26 cellular contexts compared by ENCODE assay signal in the genomic region with DNA sequence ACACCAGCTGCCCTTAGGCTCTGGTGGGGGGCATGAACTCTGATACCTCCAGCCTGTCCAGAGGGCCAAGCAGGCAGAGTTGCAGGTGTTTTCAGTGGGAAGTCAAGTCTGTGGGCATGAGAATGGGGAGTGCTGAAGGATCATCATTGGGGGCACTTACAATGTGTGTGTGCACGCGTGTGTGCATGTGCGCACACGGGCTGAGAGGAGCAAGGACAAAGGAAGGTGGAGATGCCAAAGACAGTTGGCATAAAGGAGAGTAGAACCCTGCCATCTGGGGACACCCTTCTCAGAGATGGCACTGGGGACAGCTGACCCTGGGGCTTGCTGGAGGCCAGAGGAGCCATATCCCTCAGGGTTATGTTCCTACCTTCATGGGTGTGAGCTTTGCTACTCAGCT.
DNase-seq lines count a peak whose midpoint lies in the region; ATAC-seq, FAIRE-seq and TF ChIP-seq lines count a peak whose summit lies in the region.
"Had no signal": no experiment of that assay in that cellular context is flagged by ENCODE, and none has a peak within 500 bp of the region (broad histone marks: within the 10 kb centered on the region; RNA-seq: fewer than 3 reads in every experiment).

No MANE protein-coding gene starts in this region.

- H3K27me3 Mint-ChIP-seq in endodermal cell (ENCODE audit: insufficient read depth): peaks cover 10% of the 10 kb centered on the region
- H3K27me3 Mint-ChIP-seq: CD4-positive, alpha-beta memory T cell; CD4-positive, CD25-positive, alpha-beta regulatory T cell; CD8-positive, alpha-beta memory T cell had no signal

- TF ChIP-seq EP300 in HepG2 (IDR thresholded peaks at IDR 0.05; ENCODE audit: low read depth in 2 of 2, low read length in 2 of 2) (no peak), HepG2 (CRISPR knock-in tag; IDR thresholded peaks at IDR 0.05; ENCODE audit: borderline replicate concordance) (no peak)

- TF ChIP-seq POLR2A in HepG2 (IDR thresholded peaks at IDR 0.05; ENCODE audit: insufficient read depth in 1 of 2, low read depth in 2 of 2, low read length in 2 of 2) (no peak), right lobe of liver (IDR thresholded peaks at IDR 0.05) (no peak), uterus (IDR thresholded peaks at IDR 0.05) (no peak)

- H4K20me1 ChIP-seq in HepG2 (ENCODE audit: insufficient read depth, low read length) (no peaks in the 10 kb centered on the region), osteoblast (ENCODE audit: insufficient read depth, low read length) (no peaks in the 10 kb centered on the region)
- H4K20me1 ChIP-seq: BLaER1 had no signal

- FAIRE-seq in HepG2 (lab: Jason Lieb, UNC): no peak
- FAIRE-seq: A204.1, G401.6, GM12891, GM19239 had no signal

- POLR2A ChIA-PET in HepG2 (lab: Yijun Ruan, JAX): no interaction called here

- no peak overlapping the region for H3K27ac Mint-ChIP-seq in endodermal cell
- H3K27ac Mint-ChIP-seq: CD14-positive monocyte; CD4-positive, alpha-beta memory T cell; CD4-positive, CD25-positive, alpha-beta regulatory T cell; CD8-positive, alpha-beta memory T cell had no signal

- H3K4me2 ChIP-seq in HepG2 (ENCODE audit: low read depth, low read length): no peak overlapping the region
- H3K4me2 ChIP-seq in osteoblast (ENCODE audit: insufficient read depth, low read length): no peak overlapping the region
- H3K4me2 ChIP-seq: BLaER1 had no signal

- in situ Hi-C loops in HepG2 (cut with HindIII; ENCODE audit: extremely low pct_ligation_motif_present, low pct_unique_long_range_greater_than_20kb): no loop called here

- no peak overlapping the region for H3K4me3 Mint-ChIP-seq in endodermal cell
- H3K4me3 Mint-ChIP-seq: CD14-positive monocyte; CD4-positive, alpha-beta memory T cell; CD4-positive, CD25-positive, alpha-beta regulatory T cell; CD8-positive, alpha-beta memory T cell had no signal

- no peak for TF ChIP-seq RAD21 in HepG2 (CRISPR knock-in tag; IDR thresholded peaks at IDR 0.05)

- 11% methylated on average over 4 of the region's 4 CpGs for WGBS in HepG2 (ENCODE audit: low lambda C conversion rate)
- WGBS in right lobe of liver (ENCODE audit: insufficient coverage, low coverage, low lambda C conversion rate, missing lambda C conversion rate): no CpG with 5 or more reads among the region's 4 CpGs
- 93% methylated on average over 4 of the region's 4 CpGs; no CpG with 5 or more reads in 1 of the 2 experiments for WGBS in endodermal cell (ENCODE audit: insufficient coverage in 1 of 2, insufficient read length in 1 of 2), 2 experiments

- H2AFZ ChIP-seq in HepG2 (ENCODE audit: low read length) (no peak overlapping the region), osteoblast (ENCODE audit: low read length) (no peak overlapping the region)

- peaks cover 8% of the 10 kb centered on the region for H3K4me1 Mint-ChIP-seq in endodermal cell
- H3K4me1 Mint-ChIP-seq: CD14-positive monocyte; CD4-positive, alpha-beta memory T cell; CD4-positive, CD25-positive, alpha-beta regulatory T cell; CD8-positive, alpha-beta memory T cell had no signal

- no peak for ATAC-seq in HepG2
- ATAC-seq in right lobe of liver: no peak
- ATAC-seq in RWPE2 (ENCODE audit: low read depth): no peak

- intact Hi-C loops in HepG2 (cut with micrococcal nuclease; ENCODE audit: unreplicated experiment) (no loop called here), right lobe of liver (cut with DNase I) (no loop called here), uterus (cut with DNase I; ENCODE audit: low total_unique reads) (no loop called here)

- H3K36me3 Mint-ChIP-seq in endodermal cell (ENCODE audit: low read depth): no peaks in the 10 kb centered on the region
- H3K36me3 Mint-ChIP-seq: CD14-positive monocyte; CD4-positive, alpha-beta memory T cell; CD4-positive, CD25-positive, alpha-beta regulatory T cell had no signal

- H3K9me3 Mint-ChIP-seq in endodermal cell: no peaks in the 10 kb centered on the region
- H3K9me3 Mint-ChIP-seq: CD14-positive monocyte had no signal

- H3K9ac ChIP-seq in HepG2 (ENCODE audit: insufficient read depth, low read depth, low read length) (no peak overlapping the region), endodermal cell (ENCODE audit: extremely low read depth, low read length, poor library complexity, severe bottlenecking) (no peak overlapping the region)
- H3K9ac ChIP-seq: BLaER1 had no signal

- H3K4me3 ChIP-seq in HepG2 (replicated peaks in 1 of 3; ENCODE audit: insufficient read depth in 1 of 3, low read depth in 2 of 3, low read length in 3 of 3) (no peak overlapping the region), right lobe of liver (no peak overlapping the region), RWPE2 (ENCODE audit: severe bottlenecking) (no peak overlapping the region), osteoblast (ENCODE audit: insufficient read depth, low read length) (no peak overlapping the region), endodermal cell (ENCODE audit: low read length) (no peak overlapping the region), uterus (no peak overlapping the region)
- H3K4me3 ChIP-seq: BLaER1 had no signal

- H3K9me3 ChIP-seq in HepG2 (ENCODE audit: low read length): no peaks in the 10 kb centered on the region
- no peaks in the 10 kb centered on the region for H3K9me3 ChIP-seq in right lobe of liver
- no peaks in the 10 kb centered on the region for H3K9me3 ChIP-seq in RWPE2 (ENCODE audit: severe bottlenecking)
- no peaks in the 10 kb centered on the region for H3K9me3 ChIP-seq in osteoblast (ENCODE audit: low read depth, low read length)
- no peaks in the 10 kb centered on the region for H3K9me3 ChIP-seq in endodermal cell (ENCODE audit: control insufficient read depth, low read length)
- no peaks in the 10 kb centered on the region for H3K9me3 ChIP-seq in uterus
- H3K9me3 ChIP-seq: BE2C, BLaER1 had no signal

- no peak for TF ChIP-seq CTCF in HepG2 (CRISPR knock-in tag; IDR thresholded peaks at IDR 0.05)
- no peak for TF ChIP-seq CTCF in right lobe of liver (IDR thresholded peaks at IDR 0.05)
- no peak for TF ChIP-seq CTCF in RWPE2 (IDR thresholded peaks at IDR 0.05; ENCODE audit: poor library complexity, severe bottlenecking)
- TF ChIP-seq CTCF in osteoblast (IDR thresholded peaks at IDR 0.05; ENCODE audit: extremely low read depth, low read depth, low read length): no peak
- TF ChIP-seq CTCF in endodermal cell (conservative IDR thresholded peaks at IDR 0.05): no peak
- no peak for TF ChIP-seq CTCF in uterus (IDR thresholded peaks at IDR 0.05)

- H3K4me1 ChIP-seq in HepG2 (ENCODE audit: insufficient read depth, low read length): no peaks in the 10 kb centered on the region
- no peaks in the 10 kb centered on the region for H3K4me1 ChIP-seq in right lobe of liver
- no peaks in the 10 kb centered on the region for H3K4me1 ChIP-seq in RWPE2 (ENCODE audit: insufficient read depth, poor library complexity, severe bottlenecking)
- no peaks in the 10 kb centered on the region for H3K4me1 ChIP-seq in osteoblast (ENCODE audit: insufficient read depth, low read length)
- no peaks in the 10 kb centered on the region for H3K4me1 ChIP-seq in endodermal cell (ENCODE audit: control insufficient read depth, insufficient read depth, low read length)
- H3K4me1 ChIP-seq in uterus: no peaks in the 10 kb centered on the region
- H3K4me1 ChIP-seq: BE2C, BLaER1 had no signal

- H3K79me2 ChIP-seq in HepG2 (ENCODE audit: insufficient read depth, low read length) (no peaks in the 10 kb centered on the region), osteoblast (ENCODE audit: insufficient read depth, low read length) (no peaks in the 10 kb centered on the region)

- CTCF ChIA-PET in HepG2 (lab: Yijun Ruan, JAX; ENCODE audit: low intra/inter-chr PET ratio, low total read pairs): no interaction called here

- no TSS peak for BruUV-seq in HepG2 (replicated peaks; lab: Mats Ljungman, UMichigan)

- DNase-seq in HepG2 (ENCODE audit: low spot score) (no peak), right lobe of liver (no peak), RWPE2 (ENCODE audit: low spot score) (peak; percentile 51), osteoblast (ENCODE audit: insufficient read length, low spot score, missing footprints) (peak; percentile 6), NCI-H526 (lab: John Stamatoyannopoulos, UW) (no peak), endodermal cell (no peak), uterus (no peak)
- DNase-seq: 8988T; ACHN; BE2C; C1 segment of cervical spinal cord; CD4-positive, alpha-beta memory T cell; CD4-positive, CD25-positive, alpha-beta regulatory T cell; CD8-positive, alpha-beta memory T cell; COR-L47; DMS 273 treated with DMSO at 0.1 percent for 48 hours; DMS153; DMS53; DMS79 treated with DMSO at 0.1 percent for 48 hours; GF-D8 had no signal

- no peaks in the 10 kb centered on the region for H3K27me3 ChIP-seq in HepG2 (ENCODE audit: control insufficient read depth in 1 of 2, insufficient read depth in 2 of 2, low read length in 2 of 2)
- no peaks in the 10 kb centered on the region for H3K27me3 ChIP-seq in right lobe of liver
- H3K27me3 ChIP-seq in RWPE2 (ENCODE audit: insufficient read depth, poor library complexity, severe bottlenecking): no peaks in the 10 kb centered on the region
- H3K27me3 ChIP-seq in osteoblast (ENCODE audit: insufficient read depth, low read length): no peaks in the 10 kb centered on the region
- peaks cover 10% of the 10 kb centered on the region for H3K27me3 ChIP-seq in endodermal cell (ENCODE audit: control insufficient read depth, insufficient read depth, low read length, poor library complexity, severe bottlenecking)
- H3K27me3 ChIP-seq in uterus: no peaks in the 10 kb centered on the region
- H3K27me3 ChIP-seq: BE2C, BLaER1 had no signal

- H3K36me3 ChIP-seq in HepG2 (replicated peaks in 1 of 2; ENCODE audit: control insufficient read depth in 1 of 2, insufficient read depth in 2 of 2, low read length in 2 of 2): no peaks in the 10 kb centered on the region
- H3K36me3 ChIP-seq in right lobe of liver: no peaks in the 10 kb centered on the region
- H3K36me3 ChIP-seq in RWPE2 (ENCODE audit: low read depth): no peaks in the 10 kb centered on the region
- H3K36me3 ChIP-seq in osteoblast (ENCODE audit: insufficient read depth, low read length): no peaks in the 10 kb centered on the region
- H3K36me3 ChIP-seq in endodermal cell (ENCODE audit: control insufficient read depth, insufficient read depth, low read length): no peaks in the 10 kb centered on the region
- H3K36me3 ChIP-seq in uterus: no peaks in the 10 kb centered on the region
- H3K36me3 ChIP-seq: BE2C, BLaER1 had no signal

- no peak overlapping the region for H3K27ac ChIP-seq in HepG2 (ENCODE audit: extremely low read length, insufficient read depth, low read length)
- no peak overlapping the region for H3K27ac ChIP-seq in right lobe of liver
- no peak overlapping the region for H3K27ac ChIP-seq in RWPE2 (ENCODE audit: poor library complexity, severe bottlenecking)
- H3K27ac ChIP-seq in osteoblast (ENCODE audit: low read depth, low read length): no peak overlapping the region
- no peak overlapping the region for H3K27ac ChIP-seq in endodermal cell (ENCODE audit: low read depth, low read length)
- no peak overlapping the region for H3K27ac ChIP-seq in uterus
- H3K27ac ChIP-seq: BLaER1 had no signal

TF ChIP-seq in HepG2, 621 proteins besides CTCF, POLR2A, EP300 and RAD21 (continues in another document):
- TF ChIP-seq ETV5 (CRISPR knock-in tag; IDR thresholded peaks at IDR 0.05; ENCODE audit: borderline replicate concordance): no peak

Comparison
In these comparisons a context has a peak if more than half of its experiments do, and no peak if none do; other contexts are left out.
1. DNase-seq: peak in RWPE2 (single experiment) and osteoblast (single experiment); none in HepG2 (single experiment), right lobe of liver (0 of 3), NCI-H526 (0 of 2), endodermal cell (single experiment) and uterus (0 of 2).